Comparison of ENCODE assay signal across 8 cellular contexts in the genomic region with DNA sequence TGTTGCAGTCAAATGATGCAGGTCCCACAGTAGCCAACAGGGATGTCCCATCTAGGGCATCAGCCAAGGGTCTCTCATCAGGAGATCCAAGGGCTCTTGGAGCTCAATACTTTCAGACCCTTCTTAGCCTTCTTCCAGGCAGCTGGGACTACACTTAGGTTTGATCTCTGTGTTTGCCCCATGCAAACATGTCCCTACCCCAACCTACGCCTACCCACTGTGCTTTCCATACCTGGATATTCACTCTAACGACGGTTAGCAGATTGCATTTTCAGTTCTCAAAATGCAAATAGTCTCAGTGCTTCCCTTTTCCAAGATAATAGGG. TPM values are rescaled to one million over a fixed set of nuclear protein-coding genes. Genes with fewer than 3 reads are reported as not detected.
DNase-seq lines count a peak whose midpoint lies in the region; ATAC-seq and TF ChIP-seq lines count a peak whose summit lies in the region.

No MANE protein-coding gene starts in this region.

- H3K27me3 Mint-ChIP-seq in activated naive CD8-positive, alpha-beta T cell treated with anti-CD3 and anti-CD28 coated beads for 36 hours, result no peaks in the 10 kb centered on the region

- no peaks in the 10 kb centered on the region for H3K9me3 ChIP-seq in A673 (ENCODE audit: low read depth, low read length, poor library complexity, severe bottlenecking)
- no peaks in the 10 kb centered on the region for H3K9me3 ChIP-seq in HCT116 (ENCODE audit: control insufficient read depth in 1 of 2, insufficient read depth in 1 of 2, low read depth in 1 of 2, low read length in 2 of 2)
- H3K9me3 ChIP-seq in mucosa of descending colon, result no peaks in the 10 kb centered on the region

- intact Hi-C loops in A673 (cut with micrococcal nuclease; ENCODE audit: unreplicated experiment) (loop anchor here (1.0 to 10.0 kb wide), 5 partner anchors 118 to 730 kb away; no protein-coding TSS in a partner anchor), HCT116 (cut with micrococcal nuclease) (loop anchor here (1.0 to 10.0 kb wide), 6 partner anchors 178 to 750 kb away; partner anchors contain the start of gene MRPS22), mucosa of descending colon (cut with DNase I, micrococcal nuclease) (loop anchor here (5.0 to 10.0 kb wide), 2 partner anchors 180 to 327 kb away; no protein-coding TSS in a partner anchor)

- BruUV-seq in A673 (replicated peaks; lab: Mats Ljungman, UMichigan) (no TSS peak), HCT116 (replicated peaks; lab: Mats Ljungman, UMichigan) (no TSS peak)

- H4K20me1 ChIP-seq in HCT116 (ENCODE audit: insufficient read depth), result no peaks in the 10 kb centered on the region

- peaks cover 13% of the 10 kb centered on the region for H3K4me1 Mint-ChIP-seq in activated naive CD8-positive, alpha-beta T cell treated with anti-CD3 and anti-CD28 coated beads for 36 hours

- RAD21 ChIA-PET in HCT116 (lab: Charles Lee; ENCODE audit: low non-redundant PET in 1 of 2, low total read pairs in 2 of 2, uncharacterized antibody in 2 of 2, unreplicated experiment in 2 of 2), result interaction anchor here (1.1 to 2.1 kb wide), 6 partner anchors 321 to 341 kb away, joined by 5 to 21 read pairs (median 13); no protein-coding TSS in a partner anchor

- H2AFZ ChIP-seq in HCT116 (ENCODE audit: low read depth, low read length, poor library complexity, severe bottlenecking), result no peak overlapping the region

- DNase-seq in A673 (ENCODE audit: low spot score) (no peak), HCT116 (ENCODE audit: low read depth, low spot score) (no peak), mucosa of descending colon (no peak), cerebellar cortex (ENCODE audit: low spot score) (no peak)
- no peak for DNase-seq in activated naive CD8-positive, alpha-beta T cell treated with anti-CD3 and anti-CD28 coated beads for 36 hours

- no peaks in the 10 kb centered on the region for H3K27me3 ChIP-seq in A673 (replicated peaks; ENCODE audit: insufficient read depth, low read depth, low read length, poor library complexity)
- no peaks in the 10 kb centered on the region for H3K27me3 ChIP-seq in HCT116 (ENCODE audit: insufficient read depth, low read length)

- peak overlapping the region; percentile 98 for H3K27ac Mint-ChIP-seq in activated naive CD8-positive, alpha-beta T cell treated with anti-CD3 and anti-CD28 coated beads for 36 hours

- POLR2A ChIA-PET in A673 (lab: Charles Lee; ENCODE audit: low non-redundant PET) (no interaction called here), HCT116 (lab: Charles Lee) (interaction anchor here (0.9 to 2.5 kb wide), 4 partner anchors 12 to 337 kb away, joined by 4 to 19 read pairs (median 12); no protein-coding TSS in a partner anchor)

- no peak for TF ChIP-seq RAD21 in HCT116 (IDR thresholded peaks at IDR 0.05; ENCODE audit: low read depth)

- H3K27ac ChIP-seq in A673 (ENCODE audit: low read depth, low read length, poor library complexity, severe bottlenecking) (no peak overlapping the region), HCT116 (ENCODE audit: low read depth, low read length) (peak overlapping the region; percentile 84)

- no peak for TF ChIP-seq POLR2A in HCT116 (IDR thresholded peaks at IDR 0.05; ENCODE audit: borderline replicate concordance, extremely low read depth, insufficient read depth, insufficient read length)

- H3K4me2 ChIP-seq in HCT116 (ENCODE audit: low read length), result peak overlapping the region; percentile 90

- H3K36me3 Mint-ChIP-seq in activated naive CD8-positive, alpha-beta T cell treated with anti-CD3 and anti-CD28 coated beads for 36 hours, result peaks cover 3% of the 10 kb centered on the region

- CTCF ChIA-PET in A673 (lab: Charles Lee), result interaction anchor here (0.6 to 2.3 kb wide), 5 partner anchors 15 to 710 kb away, joined by 5 to 38 read pairs (median 15); no protein-coding TSS in a partner anchor
- CTCF ChIA-PET in HCT116 (lab: Charles Lee), result interaction anchor here (0.6 to 4.1 kb wide), 11 partner anchors 14 to 341 kb away, joined by 3 to 76 read pairs (median 6); partner anchors contain the start of gene FAIM

- H3K9me2 ChIP-seq in HCT116 (ENCODE audit: insufficient read depth), result no peaks in the 10 kb centered on the region

- TF ChIP-seq CTCF in A673 (conservative IDR thresholded peaks at IDR 0.05; ENCODE audit: low read depth, low read length) (no peak), HCT116 (IDR thresholded peaks at IDR 0.05 in 2 of 3, conservative IDR thresholded peaks at IDR 0.05 in 1 of 3; ENCODE audit: borderline replicate concordance in 1 of 3, insufficient read depth in 1 of 3, low read depth in 2 of 3, low read length in 2 of 3) (no peak), mucosa of descending colon (IDR thresholded peaks at IDR 0.05) (no peak)

- peak overlapping the region; percentile 86 for H3K4me3 Mint-ChIP-seq in activated naive CD8-positive, alpha-beta T cell treated with anti-CD3 and anti-CD28 coated beads for 36 hours

- no peak for ATAC-seq in HCT116
- no peak for ATAC-seq in mucosa of descending colon
- no peak for ATAC-seq in GM21515 (IDR thresholded peaks at IDR 0.05; ENCODE audit: unreplicated experiment)
- no peak for ATAC-seq in HG03565 (IDR thresholded peaks at IDR 0.05; ENCODE audit: unreplicated experiment)
- no peak for ATAC-seq in GM18502 (IDR thresholded peaks at IDR 0.05; ENCODE audit: poor library complexity, unreplicated experiment)

- H3K79me2 ChIP-seq in HCT116 (ENCODE audit: insufficient read depth, low read length), result peaks cover 22% of the 10 kb centered on the region

- H3K4me3 ChIP-seq in A673 (ENCODE audit: low read depth, low read length, poor library complexity, severe bottlenecking) (peak overlapping the region; percentile 65), HCT116 (replicated peaks in 1 of 2; ENCODE audit: low read depth in 1 of 2, low read length in 2 of 2) (peak overlapping the region in 1 of 2 experiments; percentile 76; a peak in 1 of 4 replicates), mucosa of descending colon (peak overlapping the region; percentile 11)

- H3K4me1 ChIP-seq in A673 (ENCODE audit: insufficient read depth, low read length, poor library complexity, severe bottlenecking) (peaks cover 3% of the 10 kb centered on the region), HCT116 (ENCODE audit: control insufficient read depth in 1 of 2, insufficient read depth in 2 of 2, low read length in 2 of 2) (peaks cover 5 to 13% of the 10 kb centered on the region in 2 experiments), mucosa of descending colon (ENCODE audit: low read depth) (peaks cover 29% of the 10 kb centered on the region)

- no peaks in the 10 kb centered on the region for H3K36me3 ChIP-seq in A673 (ENCODE audit: insufficient read depth, low read length, poor library complexity, severe bottlenecking)
- H3K36me3 ChIP-seq in HCT116 (ENCODE audit: control insufficient read depth in 1 of 2, insufficient read depth in 2 of 2, low read length in 2 of 2), result peaks cover 0 to 2% of the 10 kb centered on the region in 2 experiments; a peak in 1 of 4 replicates
- no peaks in the 10 kb centered on the region for H3K36me3 ChIP-seq in mucosa of descending colon (ENCODE audit: low read depth)

- H3K9ac ChIP-seq in HCT116 (ENCODE audit: low read length), result peak overlapping the region; percentile 81

- no peaks in the 10 kb centered on the region for H3K9me3 Mint-ChIP-seq in activated naive CD8-positive, alpha-beta T cell treated with anti-CD3 and anti-CD28 coated beads for 36 hours

TF ChIP-seq in HCT116, 20 proteins besides CTCF, POLR2A, EP300 and RAD21:
- no peak for TF ChIP-seq FOSL1 (IDR thresholded peaks at IDR 0.05; ENCODE audit: low read depth)
- no peak for TF ChIP-seq ATF3 (IDR thresholded peaks at IDR 0.05)
- TF ChIP-seq ZNF274 (IDR thresholded peaks at IDR 0.05; ENCODE audit: low read depth, low read length), result no peak
- TF ChIP-seq EGR1 (IDR thresholded peaks at IDR 0.05; ENCODE audit: low read depth), result no peak
- TF ChIP-seq YY1 (IDR thresholded peaks at IDR 0.05; ENCODE audit: extremely low read depth, insufficient replicate concordance, low read depth, low read length), result no peak
- no peak for TF ChIP-seq EZH2phosphoT487 (IDR thresholded peaks at IDR 0.05; ENCODE audit: borderline replicate concordance)
- no peak for TF ChIP-seq CEBPB (IDR thresholded peaks at IDR 0.05; ENCODE audit: low read depth)

RNA-seq across cellular contexts. Expression of gene CEP70, which starts 0.8 kb away (rescaled TPM):
- total RNA-seq in A673 (2021), result 25.6 and 30.8 TPM in 2 replicates
- total RNA-seq in HCT116 (2021; ENCODE audit: unreplicated experiment), result 38.7 TPM
- polyA plus RNA-seq in HCT116 (2012), result 18.0 and 27.4 TPM in 2 replicates
- total RNA-seq in activated naive CD8-positive, alpha-beta T cell treated with anti-CD3 and anti-CD28 coated beads for 36 hours, result 10 to 100 TPM in 1 of 2 experiments, 1 to 10 TPM in 1; 10.0 to 11.2 TPM
- total RNA-seq in mucosa of descending colon, result 10 to 100 TPM; 29.7 to 56.9 (median 37.9) TPM

RNA-seq across cellular contexts. Expression of gene FAIM, which starts 13.7 kb away (rescaled TPM):
- total RNA-seq in A673 (2021), result 15.0 and 16.1 TPM in 2 replicates
- 12.2 TPM for total RNA-seq in HCT116 (2021; ENCODE audit: unreplicated experiment)
- 5.0 and 8.7 TPM in 2 replicates for polyA plus RNA-seq in HCT116 (2012)
- 1 to 10 TPM; 7.9 to 8.3 TPM for total RNA-seq in activated naive CD8-positive, alpha-beta T cell treated with anti-CD3 and anti-CD28 coated beads for 36 hours
- total RNA-seq in mucosa of descending colon, result 1 to 10 TPM; 3.9 to 7.8 (median 5.0) TPM
